8 cellular contexts compared by ENCODE assay signal in genomic region chr6:90294614-90294988, GRCh38. TPM values are rescaled to one million over a fixed set of nuclear protein-coding genes. Genes with fewer than 3 reads are reported as not detected.
A peak's percentile ranks its signal among the peaks of the same experiment; 100 is the strongest.
DNase-seq lines count a peak whose midpoint lies in the region; ATAC-seq and TF ChIP-seq lines count a peak whose summit lies in the region.

No MANE protein-coding gene starts in this region.

- TF ChIP-seq CTCF in SU-DHL-6 (IDR thresholded peaks at IDR 0.05; ENCODE audit: insufficient read depth, low read length, poor library complexity, severe bottlenecking) (no peak), neural cell (IDR thresholded peaks at IDR 0.05; ENCODE audit: poor library complexity, severe bottlenecking) (no peak)

- no peak for TF ChIP-seq RAD21 in neural cell (conservative IDR thresholded peaks at IDR 0.05)

- H3K27ac ChIP-seq in SU-DHL-6 (ENCODE audit: low read depth, low read length), result peak overlapping the region; percentile 67
- peak overlapping the region; percentile 90 for H3K27ac ChIP-seq in neural cell (ENCODE audit: low read length)

- H3K9me3 ChIP-seq in SU-DHL-6 (ENCODE audit: insufficient read depth, low read length), result no peaks in the 10 kb centered on the region
- no peaks in the 10 kb centered on the region for H3K9me3 ChIP-seq in neural cell (ENCODE audit: low read length)

- peak; percentile 21 for DNase-seq in Daoy (ENCODE audit: low read depth)
- peak; percentile 47 for DNase-seq in central memory CD4-positive, alpha-beta T cell
- no peak for DNase-seq in DMS79 treated with DMSO at 0.1 percent for 48 hours (lab: John Stamatoyannopoulos, UW)
- no peak for DNase-seq in NCI-H510A treated with DMSO at 0.1 percent for 48 hours (lab: John Stamatoyannopoulos, UW)
- no peak for DNase-seq in NCI-H774 (lab: John Stamatoyannopoulos, UW)

- no peak for TF ChIP-seq EP300 in neural cell (conservative IDR thresholded peaks at IDR 0.05; ENCODE audit: poor library complexity, severe bottlenecking)

- H3F3A ChIP-seq in SU-DHL-6 (ENCODE audit: insufficient read depth), result peaks cover 17% of the 10 kb centered on the region
- H3F3A ChIP-seq in neural cell (ENCODE audit: insufficient read depth, low read length, poor library complexity, severe bottlenecking), result peaks cover 10% of the 10 kb centered on the region

- no peak for ATAC-seq in HG02759 (IDR thresholded peaks at IDR 0.05; ENCODE audit: unreplicated experiment)

- H3K36me3 ChIP-seq in SU-DHL-6 (ENCODE audit: low read length) (no peaks in the 10 kb centered on the region; the same call in 1 of the 2 replicates), neural cell (ENCODE audit: insufficient read depth, low read length) (no peaks in the 10 kb centered on the region)

- H3K4me3 ChIP-seq in SU-DHL-6 (ENCODE audit: insufficient read depth, low read length, poor library complexity, severe bottlenecking), result peak overlapping the region; percentile 69
- H3K4me3 ChIP-seq in neural cell (ENCODE audit: low read length), result peak overlapping the region; percentile 89

- H3K9ac ChIP-seq in SU-DHL-6 (ENCODE audit: low read length), result peak overlapping the region; percentile 73
- peak overlapping the region; percentile 94 for H3K9ac ChIP-seq in neural cell (ENCODE audit: low read length)

- H3K27me3 ChIP-seq in SU-DHL-6 (ENCODE audit: low read length), result no peaks in the 10 kb centered on the region
- H3K27me3 ChIP-seq in neural cell (ENCODE audit: insufficient read depth, low read depth, low read length), result no peaks in the 10 kb centered on the region

- H4K20me1 ChIP-seq in SU-DHL-6 (ENCODE audit: low read depth, low read length) (no peaks in the 10 kb centered on the region), neural cell (ENCODE audit: insufficient read depth) (peaks cover 6% of the 10 kb centered on the region)

- H3K9me2 ChIP-seq in SU-DHL-6 (replicated peaks; ENCODE audit: insufficient read depth, low read length) (no peaks in the 10 kb centered on the region), neural cell (ENCODE audit: insufficient read depth, low read length) (no peaks in the 10 kb centered on the region)

- peak overlapping the region; percentile 3 for H2AFZ ChIP-seq in SU-DHL-6 (ENCODE audit: low read depth, low read length, severe bottlenecking)
- no peak overlapping the region for H2AFZ ChIP-seq in neural cell (ENCODE audit: low read depth, low read length)

- H3K4me2 ChIP-seq in SU-DHL-6 (ENCODE audit: low read depth, low read length, poor library complexity, severe bottlenecking), result peak overlapping the region; percentile 90
- peak overlapping the region; percentile 93 for H3K4me2 ChIP-seq in neural cell (ENCODE audit: low read length)

- H3K79me2 ChIP-seq in SU-DHL-6 (ENCODE audit: insufficient read depth, low read length) (peaks cover 34% of the 10 kb centered on the region; the same call in 1 of the 2 replicates), neural cell (replicated peaks; ENCODE audit: insufficient read depth, low read length) (peaks cover 63% of the 10 kb centered on the region)

TF ChIP-seq in neural cell, 6 proteins besides CTCF, POLR2A, EP300 and RAD21:
- no peak for TF ChIP-seq MXI1 (conservative IDR thresholded peaks at IDR 0.05; ENCODE audit: poor library complexity, severe bottlenecking)
- TF ChIP-seq EZH2 (IDR thresholded peaks at IDR 0.05; ENCODE audit: borderline replicate concordance, insufficient read depth, low read length, poor library complexity, severe bottlenecking), result no peak
- TF ChIP-seq, protein P1, sequence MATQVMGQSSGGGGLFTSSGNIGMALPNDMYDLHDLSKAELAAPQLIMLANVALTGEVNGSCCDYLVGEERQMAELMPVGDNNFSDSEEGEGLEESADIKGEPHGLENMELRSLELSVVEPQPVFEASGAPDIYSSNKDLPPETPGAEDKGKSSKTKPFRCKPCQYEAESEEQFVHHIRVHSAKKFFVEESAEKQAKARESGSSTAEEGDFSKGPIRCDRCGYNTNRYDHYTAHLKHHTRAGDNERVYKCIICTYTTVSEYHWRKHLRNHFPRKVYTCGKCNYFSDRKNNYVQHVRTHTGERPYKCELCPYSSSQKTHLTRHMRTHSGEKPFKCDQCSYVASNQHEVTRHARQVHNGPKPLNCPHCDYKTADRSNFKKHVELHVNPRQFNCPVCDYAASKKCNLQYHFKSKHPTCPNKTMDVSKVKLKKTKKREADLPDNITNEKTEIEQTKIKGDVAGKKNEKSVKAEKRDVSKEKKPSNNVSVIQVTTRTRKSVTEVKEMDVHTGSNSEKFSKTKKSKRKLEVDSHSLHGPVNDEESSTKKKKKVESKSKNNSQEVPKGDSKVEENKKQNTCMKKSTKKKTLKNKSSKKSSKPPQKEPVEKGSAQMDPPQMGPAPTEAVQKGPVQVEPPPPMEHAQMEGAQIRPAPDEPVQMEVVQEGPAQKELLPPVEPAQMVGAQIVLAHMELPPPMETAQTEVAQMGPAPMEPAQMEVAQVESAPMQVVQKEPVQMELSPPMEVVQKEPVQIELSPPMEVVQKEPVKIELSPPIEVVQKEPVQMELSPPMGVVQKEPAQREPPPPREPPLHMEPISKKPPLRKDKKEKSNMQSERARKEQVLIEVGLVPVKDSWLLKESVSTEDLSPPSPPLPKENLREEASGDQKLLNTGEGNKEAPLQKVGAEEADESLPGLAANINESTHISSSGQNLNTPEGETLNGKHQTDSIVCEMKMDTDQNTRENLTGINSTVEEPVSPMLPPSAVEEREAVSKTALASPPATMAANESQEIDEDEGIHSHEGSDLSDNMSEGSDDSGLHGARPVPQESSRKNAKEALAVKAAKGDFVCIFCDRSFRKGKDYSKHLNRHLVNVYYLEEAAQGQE (IDR thresholded peaks at IDR 0.05; ENCODE audit: borderline replicate concordance), result no peak
- TF ChIP-seq POLR2AphosphoS5 (IDR thresholded peaks at IDR 0.05), result no peak
- no peak for TF ChIP-seq SMC3 (conservative IDR thresholded peaks at IDR 0.05; ENCODE audit: poor library complexity)
- TF ChIP-seq TAF1 (IDR thresholded peaks at IDR 0.05; ENCODE audit: low read depth), result no peak

RNA-seq across cellular contexts. Expression of gene BACH2, which starts 2.0 kb away (rescaled TPM):
- total RNA-seq in Daoy (2014; rRNA removed; shearing (Covaris generic)), result 0.46 and 0.60 TPM in 2 replicates
- 45.5 and 52.7 TPM in 2 replicates for polyA plus RNA-seq in neural cell
- polyA minus RNA-seq in neural cell, result 144 and 154 TPM in 2 replicates

Comparison
In these comparisons a context has a peak if more than half of its experiments do, and no peak if none do; other contexts are left out.
1. DNase-seq: peak in Daoy (single experiment) and central memory CD4-positive, alpha-beta T cell (single experiment); none in DMS79 treated with DMSO at 0.1 percent for 48 hours (single experiment), NCI-H510A treated with DMSO at 0.1 percent for 48 hours (single experiment) and NCI-H774 (single experiment).